27 cellular contexts compared by ENCODE assay signal in genomic region chr1:198280080-198280479, GRCh38.
"Had no signal": no experiment of that assay in that cellular context is flagged by ENCODE, and none has a peak within 500 bp of the region (broad histone marks: within the 10 kb centered on the region; RNA-seq: fewer than 3 reads in every experiment).

No MANE protein-coding gene starts in this region.

- H3K27ac Mint-ChIP-seq: dendritic cell treated with granulocyte-macrophage colony-stimulating factor and Interleukin-4, amounts not matched to agents 40 ng/mL and 50 ng/mL, for 4 days; endodermal cell; mesothelial cell of epicardium; naive thymus-derived CD4-positive, alpha-beta T cell; nephron progenitor cell; stimulated activated effector memory CD8-positive, alpha-beta T cell treated with anti-CD3 and anti-CD28 coated beads, Interleukin-12 subunit alpha, Interleukin-12 subunit beta, amount 100 ng/mL, for 72 hours; type B pancreatic cell had no signal

- H3K9me3 ChIP-seq: gastroesophageal sphincter, heart left ventricle, left lung, prostate gland, right atrium auricular region, stomach, testis, tibial artery had no signal

- H3K36me3 ChIP-seq: left lung, prostate gland, tibial artery had no signal

- H3K4me1 ChIP-seq: gastroesophageal sphincter, prostate gland, right atrium auricular region, tibial artery had no signal

- H3K9me3 Mint-ChIP-seq: dendritic cell treated with granulocyte-macrophage colony-stimulating factor and Interleukin-4, amounts not matched to agents 40 ng/mL and 50 ng/mL, for 4 days; endodermal cell; mesothelial cell of epicardium; naive thymus-derived CD4-positive, alpha-beta T cell; nephron progenitor cell; stimulated activated effector memory CD8-positive, alpha-beta T cell treated with anti-CD3 and anti-CD28 coated beads, Interleukin-12 subunit alpha, Interleukin-12 subunit beta, amount 100 ng/mL, for 72 hours; type B pancreatic cell had no signal

- H3K27me3 ChIP-seq: gastroesophageal sphincter, heart left ventricle, hepatocyte, left lung, right atrium auricular region, stomach, testis, tibial artery had no signal

- DNase-seq: effector CD8-positive, alpha-beta T cell; endodermal cell; foreskin fibroblast; heart left ventricle; kidney; left lung; mesenchymal stem cell; naive thymus-derived CD4-positive, alpha-beta T cell; nephron progenitor cell; nucleus accumbens; stimulated activated CD4-positive, alpha-beta T cell treated with anti-CD3 and anti-CD28 coated beads, Interleukin-2, amount 100 ng/mL, for 24 hours; stimulated activated CD4-positive, alpha-beta T cell treated with anti-CD3 and anti-CD28 coated beads, Interleukin-4, amount 100 ng/mL, for 24 hours; stimulated activated naive CD4-positive, alpha-beta T cell treated with Interleukin-2 at 50 U/mL for 16 hours; stomach; testis; tibial artery had no signal

- ATAC-seq: esophagus mucosa; gastroesophageal sphincter; heart left ventricle; left lung; naive thymus-derived CD4-positive, alpha-beta T cell; sciatic nerve; stimulated activated effector memory CD8-positive, alpha-beta T cell treated with anti-CD3 and anti-CD28 coated beads, Interleukin-12 subunit alpha, Interleukin-12 subunit beta, amount 100 ng/mL, for 72 hours had no signal

- H3K4me3 ChIP-seq: gastroesophageal sphincter, heart left ventricle, hepatocyte, left lung, prostate gland, right atrium auricular region, stomach, testis, tibial artery had no signal

- H3K27ac ChIP-seq: epithelial cell of prostate, gastroesophageal sphincter, heart left ventricle, hepatocyte, left lung, prostate gland, right atrium auricular region, stomach, testis, tibial artery had no signal

- H3K27me3 Mint-ChIP-seq: dendritic cell treated with granulocyte-macrophage colony-stimulating factor and Interleukin-4, amounts not matched to agents 40 ng/mL and 50 ng/mL, for 4 days; naive thymus-derived CD4-positive, alpha-beta T cell; type B pancreatic cell had no signal

- H3K4me3 Mint-ChIP-seq: dendritic cell treated with granulocyte-macrophage colony-stimulating factor and Interleukin-4, amounts not matched to agents 40 ng/mL and 50 ng/mL, for 4 days; endodermal cell; mesothelial cell of epicardium; naive thymus-derived CD4-positive, alpha-beta T cell; nephron progenitor cell; stimulated activated effector memory CD8-positive, alpha-beta T cell treated with anti-CD3 and anti-CD28 coated beads, Interleukin-12 subunit alpha, Interleukin-12 subunit beta, amount 100 ng/mL, for 72 hours; type B pancreatic cell had no signal
